18 cellular contexts compared by ENCODE assay signal in the genomic region with DNA sequence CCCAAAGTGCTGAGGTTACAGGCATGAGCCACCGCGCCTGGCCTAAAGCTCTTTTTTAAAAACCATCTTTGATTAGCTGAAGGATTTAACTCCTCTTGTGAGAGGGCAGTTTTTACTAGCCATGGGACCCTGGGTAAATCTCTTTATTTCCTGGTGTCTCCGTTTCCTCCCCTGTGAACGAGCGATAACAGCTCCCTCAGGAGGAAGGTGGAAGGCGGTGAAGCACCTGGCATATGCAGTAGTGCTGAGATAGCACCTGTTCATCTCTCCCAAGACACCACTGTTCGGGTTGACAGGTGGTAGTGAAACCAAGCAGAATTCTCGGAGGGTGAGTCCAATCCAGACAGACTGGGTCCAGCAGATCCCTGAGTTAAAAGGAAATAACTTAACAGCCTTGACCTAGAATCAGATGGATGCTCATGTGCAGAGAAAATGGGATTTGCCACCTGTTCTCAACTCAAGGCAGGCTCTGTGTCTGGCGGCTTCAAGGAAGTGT.
"Had no signal": no experiment of that assay in that cellular context is flagged by ENCODE, and none has a peak within 500 bp of the region (broad histone marks: within the 10 kb centered on the region; RNA-seq: fewer than 3 reads in every experiment).

No MANE protein-coding gene starts in this region.

- DNase-seq: activated CD4-positive, alpha-beta T cell treated with anti-CD3 and anti-CD28 coated beads, Interleukin-2, amount 50 U/mL, for 4 hours; activated CD8-positive, alpha-beta memory T cell treated with anti-CD3 and anti-CD28 coated beads, Interleukin-2, amount 10 ng/mL, durations not matched to agents 7 days and 5 days; activated effector memory CD4-positive, alpha-beta T cell treated with Interleukin-2 at 50 U/mL for 16 hours; activated T-cell treated with anti-CD3 and anti-CD28 coated beads, Interleukin-2, amount 50 U/mL, for 24 hours; amygdala; hypothalamus; immature natural killer cell; left colon; mammary epithelial cell; mucosa of descending colon; natural killer cell; nucleus accumbens; stimulated activated CD4-positive, alpha-beta T cell treated with anti-CD3 and anti-CD28 coated beads, Interleukin-2, amount 100 ng/mL, for 24 hours; stimulated activated naive B cell treated with anti-CD40 and anti-IgM and Interleukin-4, amounts not matched to agents 10 μg/mL and 1 μg/mL and 100 μg/mL, for 72 hours had no signal

- H3K4me3 ChIP-seq: mucosa of descending colon, psoas muscle, tibial nerve had no signal

- H3K27me3 ChIP-seq: tibial nerve had no signal

- ATAC-seq: activated CD8-positive, alpha-beta memory T cell treated with anti-CD3 and anti-CD28 coated beads, Interleukin-2, amount 10 ng/mL, durations not matched to agents 7 days and 5 days; activated naive CD4-positive, alpha-beta T cell treated with anti-CD3 and anti-CD28 coated beads, Interleukin-2, amount 50 U/mL, for 72 hours; left colon; mucosa of descending colon; natural killer cell; psoas muscle; sciatic nerve; stimulated activated naive B cell treated with anti-CD40 and anti-IgM and Interleukin-4, amounts not matched to agents 10 μg/mL and 1 μg/mL and 100 μg/mL, for 72 hours had no signal

- H3K27ac ChIP-seq: psoas muscle had no signal

- H3K4me1 ChIP-seq: psoas muscle had no signal

- H3K9me3 ChIP-seq: mucosa of descending colon, psoas muscle, tibial nerve had no signal
